In the genomic region with DNA sequence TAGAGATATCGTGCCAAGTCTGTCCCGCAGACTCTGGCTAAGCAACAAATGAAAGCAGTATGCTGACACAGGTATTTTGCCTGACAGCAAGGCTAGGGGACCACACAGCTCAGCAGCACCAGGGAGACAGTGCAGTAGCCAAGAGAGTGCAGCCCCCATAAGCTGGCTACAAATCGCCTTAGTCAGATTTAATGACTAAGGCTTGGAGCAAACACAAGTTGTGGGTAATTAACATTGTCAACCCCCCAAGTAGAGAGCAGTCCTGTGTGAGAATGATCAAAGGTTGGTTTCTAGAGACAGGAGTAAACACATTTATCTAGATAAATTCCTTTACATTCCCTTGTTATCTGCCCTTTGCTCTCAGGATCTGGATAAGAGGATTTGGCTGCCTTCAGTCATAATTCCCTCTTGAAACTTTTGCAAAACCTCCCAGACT, we compare ENCODE assay signal across 1 cellular context.
A peak's percentile ranks its signal among the peaks of the same experiment; 100 is the strongest.
TF ChIP-seq lines count a peak whose summit lies in the region.

No MANE protein-coding gene starts in this region.

TF ChIP-seq in HepG2, 621 proteins besides CTCF, POLR2A, EP300 and RAD21 (continues in another document):
- no peak for TF ChIP-seq ZNF512 (CRISPR knock-in tag; IDR thresholded peaks at IDR 0.05)
- TF ChIP-seq KDM5A (IDR thresholded peaks at IDR 0.05; ENCODE audit: borderline replicate concordance, low read length): no peak
- TF ChIP-seq THAP11 (CRISPR knock-in tag; IDR thresholded peaks at IDR 0.05): 0 out of 2 replicates have a peak, but pooled peaks have one; percentile 20
- 0 out of 2 replicates have a peak, but pooled peaks have one; percentile 64 for TF ChIP-seq HOXD1 (CRISPR knock-in tag; IDR thresholded peaks at IDR 0.05)
- TF ChIP-seq DR1 (CRISPR knock-in tag; IDR thresholded peaks at IDR 0.05): no peak
- peak; percentile 52; the same call in 1 of the 2 replicates for TF ChIP-seq ZNF331 (CRISPR knock-in tag; IDR thresholded peaks at IDR 0.05)
- TF ChIP-seq SP2 (CRISPR knock-in tag; IDR thresholded peaks at IDR 0.05): no peak
- TF ChIP-seq RAD51 (IDR thresholded peaks at IDR 0.05; ENCODE audit: borderline replicate concordance): no peak
- no peak for TF ChIP-seq ZFP91 (CRISPR knock-in tag; IDR thresholded peaks at IDR 0.05; ENCODE audit: borderline replicate concordance)
- TF ChIP-seq PPARG (CRISPR knock-in tag; conservative IDR thresholded peaks at IDR 0.05): peak; percentile 41; the same call in 1 of the 2 replicates
- no peak for TF ChIP-seq BRCA1 (CRISPR knock-in tag; IDR thresholded peaks at IDR 0.05)
- TF ChIP-seq ZEB1 (IDR thresholded peaks at IDR 0.05; ENCODE audit: insufficient replicate concordance, low read depth): peak; percentile 41
- no peak for TF ChIP-seq KLF6 (CRISPR knock-in tag; IDR thresholded peaks at IDR 0.05)
- TF ChIP-seq SRF (IDR thresholded peaks at IDR 0.05; ENCODE audit: low read depth, low read length): 0 out of 2 replicates have a peak, but pooled peaks have one; percentile 22
- TF ChIP-seq GATA4 (IDR thresholded peaks at IDR 0.05; ENCODE audit: borderline replicate concordance, low read depth): peak; percentile 97
- TF ChIP-seq HNF4G (IDR thresholded peaks at IDR 0.05; ENCODE audit: borderline replicate concordance, low read depth, low read length): peak; percentile 97
- TF ChIP-seq HNF4G (CRISPR knock-in tag; IDR thresholded peaks at IDR 0.05; ENCODE audit: borderline replicate concordance, low read depth): peak; percentile 60; the same call in 1 of the 2 replicates
- TF ChIP-seq ZNF616 (CRISPR knock-in tag; IDR thresholded peaks at IDR 0.05; ENCODE audit: low read depth): no peak
- TF ChIP-seq NKX3-1 (CRISPR knock-in tag; IDR thresholded peaks at IDR 0.05): peak; percentile 51; the same call in 1 of the 2 replicates
- TF ChIP-seq ZNF34 (CRISPR knock-in tag; IDR thresholded peaks at IDR 0.05; ENCODE audit: borderline replicate concordance): no peak
- no peak for TF ChIP-seq ZNF382 (CRISPR knock-in tag; IDR thresholded peaks at IDR 0.05; ENCODE audit: borderline replicate concordance)
- no peak for TF ChIP-seq MAZ (IDR thresholded peaks at IDR 0.05; ENCODE audit: borderline replicate concordance, low read depth, low read length)
- no peak for TF ChIP-seq MAZ (CRISPR knock-in tag; IDR thresholded peaks at IDR 0.05; ENCODE audit: low read depth)
- peak; percentile 88 for TF ChIP-seq BCL6 (CRISPR knock-in tag; IDR thresholded peaks at IDR 0.05)
- TF ChIP-seq, protein P1, sequence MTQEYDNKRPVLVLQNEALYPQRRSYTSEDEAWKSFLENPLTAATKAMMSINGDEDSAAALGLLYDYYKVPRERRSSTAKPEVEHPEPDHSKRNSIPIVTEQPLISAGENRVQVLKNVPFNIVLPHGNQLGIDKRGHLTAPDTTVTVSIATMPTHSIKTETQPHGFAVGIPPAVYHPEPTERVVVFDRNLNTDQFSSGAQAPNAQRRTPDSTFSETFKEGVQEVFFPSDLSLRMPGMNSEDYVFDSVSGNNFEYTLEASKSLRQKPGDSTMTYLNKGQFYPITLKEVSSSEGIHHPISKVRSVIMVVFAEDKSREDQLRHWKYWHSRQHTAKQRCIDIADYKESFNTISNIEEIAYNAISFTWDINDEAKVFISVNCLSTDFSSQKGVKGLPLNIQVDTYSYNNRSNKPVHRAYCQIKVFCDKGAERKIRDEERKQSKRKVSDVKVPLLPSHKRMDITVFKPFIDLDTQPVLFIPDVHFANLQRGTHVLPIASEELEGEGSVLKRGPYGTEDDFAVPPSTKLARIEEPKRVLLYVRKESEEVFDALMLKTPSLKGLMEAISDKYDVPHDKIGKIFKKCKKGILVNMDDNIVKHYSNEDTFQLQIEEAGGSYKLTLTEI (CRISPR knock-in tag; conservative IDR thresholded peaks at IDR 0.05): no peak
- TF ChIP-seq FOXK1 (CRISPR knock-in tag; IDR thresholded peaks at IDR 0.05; ENCODE audit: borderline replicate concordance, low read depth): peak; percentile 41; the same call in 1 of the 2 replicates
- peak; percentile 74; the same call in 1 of the 2 replicates for TF ChIP-seq MEIS2 (CRISPR knock-in tag; IDR thresholded peaks at IDR 0.05)
- no peak for TF ChIP-seq MTF2 (CRISPR knock-in tag; IDR thresholded peaks at IDR 0.05; ENCODE audit: borderline replicate concordance)
- TF ChIP-seq YEATS2 (CRISPR knock-in tag; IDR thresholded peaks at IDR 0.05; ENCODE audit: borderline replicate concordance): peak; percentile 52; the same call in 1 of the 2 replicates
- TF ChIP-seq ZNF501 (CRISPR knock-in tag; IDR thresholded peaks at IDR 0.05): no peak
- no peak for TF ChIP-seq DMTF1 (CRISPR knock-in tag; IDR thresholded peaks at IDR 0.05)
- 0 out of 2 replicates have a peak, but pooled peaks have one; percentile 45 for TF ChIP-seq ZNF317 (CRISPR knock-in tag; IDR thresholded peaks at IDR 0.05)
- no peak for TF ChIP-seq HCFC1 (IDR thresholded peaks at IDR 0.05; ENCODE audit: low read depth, low read length)
- TF ChIP-seq, protein P2, sequence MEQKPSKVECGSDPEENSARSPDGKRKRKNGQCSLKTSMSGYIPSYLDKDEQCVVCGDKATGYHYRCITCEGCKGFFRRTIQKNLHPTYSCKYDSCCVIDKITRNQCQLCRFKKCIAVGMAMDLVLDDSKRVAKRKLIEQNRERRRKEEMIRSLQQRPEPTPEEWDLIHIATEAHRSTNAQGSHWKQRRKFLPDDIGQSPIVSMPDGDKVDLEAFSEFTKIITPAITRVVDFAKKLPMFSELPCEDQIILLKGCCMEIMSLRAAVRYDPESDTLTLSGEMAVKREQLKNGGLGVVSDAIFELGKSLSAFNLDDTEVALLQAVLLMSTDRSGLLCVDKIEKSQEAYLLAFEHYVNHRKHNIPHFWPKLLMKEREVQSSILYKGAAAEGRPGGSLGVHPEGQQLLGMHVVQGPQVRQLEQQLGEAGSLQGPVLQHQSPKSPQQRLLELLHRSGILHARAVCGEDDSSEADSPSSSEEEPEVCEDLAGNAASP (CRISPR knock-in tag; IDR thresholded peaks at IDR 0.05; ENCODE audit: borderline replicate concordance): peak; percentile 69; the same call in 1 of the 2 replicates
- TF ChIP-seq IRF1 (CRISPR knock-in tag; IDR thresholded peaks at IDR 0.05; ENCODE audit: low read depth): no peak
- TF ChIP-seq ZMYM3 (CRISPR knock-in tag; IDR thresholded peaks at IDR 0.05): peak; percentile 24; the same call in 1 of the 2 replicates
- peak; percentile 84 for TF ChIP-seq KDM6A (CRISPR knock-in tag; IDR thresholded peaks at IDR 0.05; ENCODE audit: low read depth)
- TF ChIP-seq ZNF101 (CRISPR knock-in tag; IDR thresholded peaks at IDR 0.05; ENCODE audit: borderline replicate concordance, low read depth): no peak
- peak; percentile 76; the same call in 1 of the 2 replicates for TF ChIP-seq ATF2 (CRISPR knock-in tag; IDR thresholded peaks at IDR 0.05)
- peak; percentile 63; the same call in 1 of the 2 replicates for TF ChIP-seq SIX1 (CRISPR knock-in tag; IDR thresholded peaks at IDR 0.05; ENCODE audit: borderline replicate concordance)
- TF ChIP-seq ZMYM4 (CRISPR knock-in tag; IDR thresholded peaks at IDR 0.05): peak; percentile 76
- no peak for TF ChIP-seq GLI4 (CRISPR knock-in tag; IDR thresholded peaks at IDR 0.05; ENCODE audit: borderline replicate concordance)
- TF ChIP-seq ZNF251 (CRISPR knock-in tag; IDR thresholded peaks at IDR 0.05): no peak
- TF ChIP-seq, protein P3, sequence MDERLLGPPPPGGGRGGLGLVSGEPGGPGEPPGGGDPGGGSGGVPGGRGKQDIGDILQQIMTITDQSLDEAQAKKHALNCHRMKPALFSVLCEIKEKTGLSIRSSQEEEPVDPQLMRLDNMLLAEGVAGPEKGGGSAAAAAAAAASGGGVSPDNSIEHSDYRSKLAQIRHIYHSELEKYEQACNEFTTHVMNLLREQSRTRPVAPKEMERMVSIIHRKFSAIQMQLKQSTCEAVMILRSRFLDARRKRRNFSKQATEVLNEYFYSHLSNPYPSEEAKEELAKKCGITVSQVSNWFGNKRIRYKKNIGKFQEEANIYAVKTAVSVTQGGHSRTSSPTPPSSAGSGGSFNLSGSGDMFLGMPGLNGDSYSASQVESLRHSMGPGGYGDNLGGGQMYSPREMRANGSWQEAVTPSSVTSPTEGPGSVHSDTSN (CRISPR knock-in tag; IDR thresholded peaks at IDR 0.05): 0 out of 2 replicates have a peak, but pooled peaks have one; percentile 21
- TF ChIP-seq RFXANK (CRISPR knock-in tag; IDR thresholded peaks at IDR 0.05): no peak
- TF ChIP-seq FOXO1 (CRISPR knock-in tag; IDR thresholded peaks at IDR 0.05): peak; percentile 80; the same call in 1 of the 2 replicates
- TF ChIP-seq NR2F6 (IDR thresholded peaks at IDR 0.05): peak; percentile 79
- TF ChIP-seq NR2F6 (CRISPR knock-in tag; IDR thresholded peaks at IDR 0.05): peak; percentile 65
- TF ChIP-seq ZSCAN9 (CRISPR knock-in tag; IDR thresholded peaks at IDR 0.05; ENCODE audit: borderline replicate concordance): no peak
- peak; percentile 42 for TF ChIP-seq HDAC1 (CRISPR knock-in tag; IDR thresholded peaks at IDR 0.05)
- TF ChIP-seq PHF8 (CRISPR knock-in tag; IDR thresholded peaks at IDR 0.05): no peak
- TF ChIP-seq FOXA3 (CRISPR knock-in tag; IDR thresholded peaks at IDR 0.05): peak; percentile 85
- TF ChIP-seq FOXP4 (CRISPR knock-in tag; IDR thresholded peaks at IDR 0.05): peak; percentile 90
- TF ChIP-seq TCF7 (IDR thresholded peaks at IDR 0.05; ENCODE audit: low read depth): peak; percentile 87
- TF ChIP-seq GFI1 (CRISPR knock-in tag; IDR thresholded peaks at IDR 0.05; ENCODE audit: borderline replicate concordance): peak; percentile 85
- 0 out of 2 replicates have a peak, but pooled peaks have one; percentile 34 for TF ChIP-seq ZNF557 (CRISPR knock-in tag; IDR thresholded peaks at IDR 0.05)
- TF ChIP-seq ONECUT2 (CRISPR knock-in tag; IDR thresholded peaks at IDR 0.05): peak; percentile 44
